In genomic region chr17:41913798-41914197, GRCh38 we compare ENCODE assay signal across 24 cellular contexts. TPM values are rescaled to one million over a fixed set of nuclear protein-coding genes. Genes with fewer than 3 reads are reported as not detected.
DNase-seq lines count a peak whose midpoint lies in the region; ATAC-seq, FAIRE-seq and TF ChIP-seq lines count a peak whose summit lies in the region.
"Had no signal": no experiment of that assay in that cellular context is flagged by ENCODE, and none has a peak within 500 bp of the region (broad histone marks: within the 10 kb centered on the region; RNA-seq: fewer than 3 reads in every experiment).

No MANE protein-coding gene starts in this region.

- WGBS in HepG2 (ENCODE audit: low lambda C conversion rate) = 95% methylated on average over 4 of the region's 4 CpGs

- H3K9me3 ChIP-seq in adipocyte (ENCODE audit: control insufficient read depth, low read length) = no peaks in the 10 kb centered on the region
- no peaks in the 10 kb centered on the region for H3K9me3 ChIP-seq in HepG2 (ENCODE audit: low read length)
- H3K9me3 ChIP-seq in subcutaneous abdominal adipose tissue (ENCODE audit: control insufficient read depth in 5 of 5, low read length in 5 of 5) = no peaks in the 10 kb centered on the region
- H3K9me3 ChIP-seq: esophagus muscularis mucosa, left ventricle myocardium inferior, ovary, tibial nerve had no signal

- TF ChIP-seq POLR2A in HepG2 (IDR thresholded peaks at IDR 0.05; ENCODE audit: insufficient read depth in 1 of 2, low read depth in 2 of 2, low read length in 2 of 2) = no peak

- H3K4me1 ChIP-seq in adipocyte (ENCODE audit: control insufficient read depth, insufficient read depth, low read length) (peaks cover 61% of the 10 kb centered on the region), HepG2 (ENCODE audit: insufficient read depth, low read length) (peaks cover 63% of the 10 kb centered on the region), subcutaneous abdominal adipose tissue (ENCODE audit: control insufficient read depth in 5 of 5, insufficient read depth in 5 of 5, low read length in 5 of 5) (peaks cover 5 to 61% (median 37%) of the 10 kb centered on the region in 5 donors)

- H3K36me3 ChIP-seq in H7 (replicated peaks; ENCODE audit: control insufficient read depth, insufficient read depth, low read length) = peaks cover 49% of the 10 kb centered on the region
- peaks cover 70% of the 10 kb centered on the region for H3K36me3 ChIP-seq in adipocyte (ENCODE audit: control insufficient read depth, insufficient read depth, low read length, severe bottlenecking)
- peaks cover 27 to 52% of the 10 kb centered on the region in 2 experiments for H3K36me3 ChIP-seq in HepG2 (replicated peaks in 1 of 2; ENCODE audit: control insufficient read depth in 1 of 2, insufficient read depth in 2 of 2, low read length in 2 of 2)
- peaks cover 0 to 50% (median 50%) of the 10 kb centered on the region in 5 donors for H3K36me3 ChIP-seq in subcutaneous abdominal adipose tissue (ENCODE audit: control insufficient read depth in 5 of 5, insufficient read depth in 5 of 5, low read length in 5 of 5)
- H3K36me3 ChIP-seq: ovary had no signal

- no peak for TF ChIP-seq CTCF in HepG2 (CRISPR knock-in tag; IDR thresholded peaks at IDR 0.05)

- in situ Hi-C loops in HepG2 (cut with HindIII; ENCODE audit: extremely low pct_ligation_motif_present, low pct_unique_long_range_greater_than_20kb) = no loop called here

- peak overlapping the region; percentile 52 for H3K27ac ChIP-seq in HepG2 (ENCODE audit: extremely low read length, insufficient read depth, low read length)
- H3K27ac ChIP-seq in subcutaneous abdominal adipose tissue (ENCODE audit: low read depth, low read length) = peak overlapping the region; percentile 74
- H3K27ac ChIP-seq: esophagus muscularis mucosa, HL-60, left ventricle myocardium inferior, ovary had no signal

- POLR2A ChIA-PET in HepG2 (lab: Yijun Ruan, JAX) = interaction anchor here (1.0 to 2.0 kb wide), 4 partner anchors 17 to 226 kb away, joined by 3 to 11 read pairs (median 6); partner anchors contain the start of gene ODAD4

- peaks cover 66% of the 10 kb centered on the region for H3K79me2 ChIP-seq in HepG2 (ENCODE audit: insufficient read depth, low read length)

- CTCF ChIA-PET in HepG2 (lab: Yijun Ruan, JAX; ENCODE audit: low intra/inter-chr PET ratio, low total read pairs) = no interaction called here

- no peak overlapping the region for H3K4me3 ChIP-seq in H7 (ENCODE audit: insufficient read depth, low read depth, low read length)
- peak overlapping the region; percentile 96 for H3K4me3 ChIP-seq in adipocyte (ENCODE audit: low read length)
- H3K4me3 ChIP-seq in HepG2 (replicated peaks in 1 of 3; ENCODE audit: insufficient read depth in 1 of 3, low read depth in 2 of 3, low read length in 3 of 3) = peak overlapping the region in 1 of 3 experiments; percentile 30; a peak in 1 of 6 replicates
- H3K4me3 ChIP-seq in subcutaneous abdominal adipose tissue (ENCODE audit: low read depth in 1 of 5, low read length in 5 of 5) = peak overlapping the region in 1 of 5 donors; percentile 36
- H3K4me3 ChIP-seq: esophagus muscularis mucosa, left ventricle myocardium inferior, ovary, tibial nerve had no signal

- no peak for TF ChIP-seq RAD21 in HepG2 (CRISPR knock-in tag; IDR thresholded peaks at IDR 0.05)

- H3K9ac ChIP-seq in adipocyte (ENCODE audit: low read length) (peak overlapping the region; percentile 98), HepG2 (ENCODE audit: insufficient read depth, low read depth, low read length) (peak overlapping the region; percentile 40; the same call in 1 of the 2 replicates), subcutaneous abdominal adipose tissue (ENCODE audit: low read length in 5 of 5) (peak overlapping the region in 3 of 5 donors; percentile 2 to 23 (median 2))

- BruUV-seq in HepG2 (replicated peaks; lab: Mats Ljungman, UMichigan) = no TSS peak

- FAIRE-seq in HepG2 (lab: Jason Lieb, UNC) = no peak
- FAIRE-seq: GM12892 had no signal

- H3K27me3 ChIP-seq in H7 (ENCODE audit: control insufficient read depth, insufficient read depth, low read length) = no peaks in the 10 kb centered on the region
- no peaks in the 10 kb centered on the region for H3K27me3 ChIP-seq in adipocyte (replicated peaks; ENCODE audit: control insufficient read depth, insufficient read depth, low read length)
- no peaks in the 10 kb centered on the region; a peak in 1 of 5 replicates for H3K27me3 ChIP-seq in HepG2 (ENCODE audit: control insufficient read depth in 1 of 2, insufficient read depth in 2 of 2, low read length in 2 of 2)
- no peaks in the 10 kb centered on the region for H3K27me3 ChIP-seq in subcutaneous abdominal adipose tissue (ENCODE audit: control insufficient read depth in 5 of 5, insufficient read depth in 4 of 5, low read length in 5 of 5)
- H3K27me3 ChIP-seq: esophagus muscularis mucosa, ovary, tibial nerve had no signal

- intact Hi-C loops in HepG2 (cut with micrococcal nuclease; ENCODE audit: unreplicated experiment) = no loop called here

- TF ChIP-seq EP300 in HepG2 (IDR thresholded peaks at IDR 0.05; ENCODE audit: low read depth in 2 of 2, low read length in 2 of 2) (no peak), HepG2 (CRISPR knock-in tag; IDR thresholded peaks at IDR 0.05; ENCODE audit: borderline replicate concordance) (no peak)

- H3K4me2 ChIP-seq in HepG2 (ENCODE audit: low read depth, low read length) = peak overlapping the region; percentile 61

- peaks cover 45% of the 10 kb centered on the region for H4K20me1 ChIP-seq in HepG2 (ENCODE audit: insufficient read depth, low read length)

- no peak overlapping the region for H2AFZ ChIP-seq in HepG2 (ENCODE audit: low read length)

- DNase-seq in H7 (peak; percentile 71), adipocyte (ENCODE audit: low read depth) (no peak), HepG2 (ENCODE audit: low spot score) (no peak), cerebellar cortex (ENCODE audit: low spot score) (no peak), NCI-H2081 (lab: John Stamatoyannopoulos, UW) (no peak)
- DNase-seq in NK-92 treated with Interleukin-12 subunit alpha and Interleukin-12 subunit beta, amount 100 ng/mL, for 24 hours (lab: John Stamatoyannopoulos, UW) = no peak
- DNase-seq: activated CD4-positive, alpha-beta T cell treated with anti-CD3 and anti-CD28 coated beads, Interleukin-2, amount 10 ng/mL, durations not matched to agents 7 days and 5 days; activated gamma-delta T cell treated with Interleukin-2 at 50 U/mL for 16 hours; amniotic stem cell; C1 segment of cervical spinal cord; DMS153; head of caudate nucleus; immature natural killer cell; left ventricle myocardium inferior; MV-4-11; NCI-H1930; ovary; stimulated activated CD4-positive, alpha-beta T cell treated with anti-CD3 and anti-CD28 coated beads, Interleukin-1b, Interleukin-23, amount 100 ng/mL, for 48 hours; stimulated activated naive CD4-positive, alpha-beta T cell treated with Interleukin-2 at 50 U/mL for 16 hours had no signal

- ATAC-seq in HepG2 = no peak

RNA-seq across cellular contexts. Expression of gene ACLY, which starts 5.0 kb away (rescaled TPM):
- 235 and 260 TPM in 2 replicates for total RNA-seq in H7 (2014; rRNA removed; shearing (Covaris generic))
- total RNA-seq in HepG2 (2016; rRNA removed; fragmentation: Illumina TruSeq; extraction: Trizol) = 218 and 277 TPM in 2 replicates
- total RNA-seq in HepG2 (2016; cell fraction: cytosol; rRNA removed; fragmentation: Illumina TruSeq; extraction: Trizol; ENCODE audit: low read depth) = 24.5 and 29.0 TPM in 2 replicates
- 218 and 232 TPM in 2 replicates for total RNA-seq in HepG2 (2016; cell fraction: insoluble cytoplasmic fraction; rRNA removed; fragmentation: Illumina TruSeq; extraction: Trizol)
- total RNA-seq in HepG2 (2016; cell fraction: membrane; rRNA removed; fragmentation: Illumina TruSeq; extraction: Trizol) = 75.9 and 85.9 TPM in 2 replicates
- 147 and 157 TPM in 2 replicates for total RNA-seq in HepG2 (2016; cell fraction: nucleus; rRNA removed; fragmentation: Illumina TruSeq; extraction: Trizol)
- polyA plus RNA-seq in HepG2 (2011; rRNA removed) = 111 and 143 TPM in 2 replicates
- polyA plus RNA-seq in HepG2 (2011; cell fraction: cytosol; rRNA removed) = 98.4 and 118 TPM in 2 replicates
- polyA plus RNA-seq in HepG2 (2011; cell fraction: nucleus; rRNA removed) = 94.3 and 115 TPM in 2 replicates
- 93.3 and 115 TPM in 2 replicates for polyA plus RNA-seq in HepG2 (2012)
- polyA plus RNA-seq in HepG2 (2016; cell fraction: cytosol; fragmentation: Illumina TruSeq; extraction: Trizol; ENCODE audit: low read depth) = 12.6 and 14.2 TPM in 2 replicates
- polyA plus RNA-seq in HepG2 (2016; cell fraction: insoluble cytoplasmic fraction; fragmentation: Illumina TruSeq; extraction: Trizol; ENCODE audit: low read depth) = 183 and 215 TPM in 2 replicates
- polyA plus RNA-seq in HepG2 (2016; cell fraction: membrane; fragmentation: Illumina TruSeq; extraction: Trizol; ENCODE audit: low read depth) = 30.1 and 37.0 TPM in 2 replicates
- polyA plus RNA-seq in HepG2 (2016; cell fraction: nucleus; fragmentation: Illumina TruSeq; extraction: Trizol; ENCODE audit: insufficient read depth, low read depth) = 178 and 193 TPM in 2 replicates
- 364 TPM in 2 replicates for polyA minus RNA-seq in HepG2 (2011; rRNA and poly(A)+ RNA removed; ENCODE audit: low replicate concordance)
- polyA minus RNA-seq in HepG2 (2011; cell fraction: cytosol; rRNA and poly(A)+ RNA removed) = 190 and 249 TPM in 2 replicates
- polyA minus RNA-seq in HepG2 (2011; cell fraction: nucleus; rRNA and poly(A)+ RNA removed) = 60.3 and 96.6 TPM in 2 replicates

RNA-seq across cellular contexts. Expression of gene ODAD4, which starts 16.6 kb away (rescaled TPM):
- 0.28 and 0.85 TPM in 2 replicates for total RNA-seq in H7 (2014; rRNA removed; shearing (Covaris generic))
- total RNA-seq in HepG2 (2016; rRNA removed; fragmentation: Illumina TruSeq; extraction: Trizol) = 0.53 and 0.60 TPM in 2 replicates
- 0.18 TPM in 1 of 2 replicates, not detected in the other for total RNA-seq in HepG2 (2016; cell fraction: cytosol; rRNA removed; fragmentation: Illumina TruSeq; extraction: Trizol; ENCODE audit: low read depth)
- total RNA-seq in HepG2 (2016; cell fraction: insoluble cytoplasmic fraction; rRNA removed; fragmentation: Illumina TruSeq; extraction: Trizol) = 0.41 and 0.92 TPM in 2 replicates
- 0.09 and 0.28 TPM in 2 replicates for total RNA-seq in HepG2 (2016; cell fraction: membrane; rRNA removed; fragmentation: Illumina TruSeq; extraction: Trizol)
- 0.37 and 1.4 TPM in 2 replicates for total RNA-seq in HepG2 (2016; cell fraction: nucleus; rRNA removed; fragmentation: Illumina TruSeq; extraction: Trizol)
- 0.48 and 0.73 TPM in 2 replicates for polyA plus RNA-seq in HepG2 (2011; rRNA removed)
- 0.15 and 0.35 TPM in 2 replicates for polyA plus RNA-seq in HepG2 (2011; cell fraction: cytosol; rRNA removed)
- polyA plus RNA-seq in HepG2 (2011; cell fraction: nucleus; rRNA removed) = 0.88 and 1.5 TPM in 2 replicates
- polyA plus RNA-seq in HepG2 (2012) = 0.57 and 0.59 TPM in 2 replicates
- polyA plus RNA-seq in HepG2 (2016; cell fraction: cytosol; fragmentation: Illumina TruSeq; extraction: Trizol; ENCODE audit: low read depth) = 0.10 TPM in 1 of 2 replicates, not detected in the other
- polyA plus RNA-seq in HepG2 (2016; cell fraction: insoluble cytoplasmic fraction; fragmentation: Illumina TruSeq; extraction: Trizol; ENCODE audit: low read depth) = 0.72 and 1.5 TPM in 2 replicates
- polyA plus RNA-seq in HepG2 (2016; cell fraction: membrane; fragmentation: Illumina TruSeq; extraction: Trizol; ENCODE audit: low read depth) = 0.08 TPM in 1 of 2 replicates, not detected in the other
- 0.74 and 1.3 TPM in 2 replicates for polyA plus RNA-seq in HepG2 (2016; cell fraction: nucleus; fragmentation: Illumina TruSeq; extraction: Trizol; ENCODE audit: insufficient read depth, low read depth)
- polyA minus RNA-seq in HepG2 (2011; rRNA and poly(A)+ RNA removed; ENCODE audit: low replicate concordance) = 0.48 TPM in 1 of 2 replicates, not detected in the other
- polyA minus RNA-seq in HepG2 (2011; cell fraction: cytosol; rRNA and poly(A)+ RNA removed) = not detected in 2 replicates
- 1.3 and 4.0 TPM in 2 replicates for polyA minus RNA-seq in HepG2 (2011; cell fraction: nucleus; rRNA and poly(A)+ RNA removed)

RNA-seq across cellular contexts. Expression of gene KLHL11, which starts 48.6 kb away (rescaled TPM):
- total RNA-seq in H7 (2014; rRNA removed; shearing (Covaris generic)) = 14.7 and 18.1 TPM in 2 replicates
- total RNA-seq in HepG2 (2016; rRNA removed; fragmentation: Illumina TruSeq; extraction: Trizol) = 27.5 and 37.1 TPM in 2 replicates
- total RNA-seq in HepG2 (2016; cell fraction: cytosol; rRNA removed; fragmentation: Illumina TruSeq; extraction: Trizol; ENCODE audit: low read depth) = 2.5 and 3.0 TPM in 2 replicates
- 25.7 and 35.1 TPM in 2 replicates for total RNA-seq in HepG2 (2016; cell fraction: insoluble cytoplasmic fraction; rRNA removed; fragmentation: Illumina TruSeq; extraction: Trizol)
- total RNA-seq in HepG2 (2016; cell fraction: membrane; rRNA removed; fragmentation: Illumina TruSeq; extraction: Trizol) = 6.3 and 7.6 TPM in 2 replicates
- 18.3 and 20.0 TPM in 2 replicates for total RNA-seq in HepG2 (2016; cell fraction: nucleus; rRNA removed; fragmentation: Illumina TruSeq; extraction: Trizol)
- 7.4 and 7.7 TPM in 2 replicates for polyA plus RNA-seq in HepG2 (2011; rRNA removed)
- polyA plus RNA-seq in HepG2 (2011; cell fraction: cytosol; rRNA removed) = 4.0 and 5.2 TPM in 2 replicates
- polyA plus RNA-seq in HepG2 (2011; cell fraction: nucleus; rRNA removed) = 5.7 and 5.8 TPM in 2 replicates
- 1.4 and 1.9 TPM in 2 replicates for polyA plus RNA-seq in HepG2 (2012)
- polyA plus RNA-seq in HepG2 (2016; cell fraction: cytosol; fragmentation: Illumina TruSeq; extraction: Trizol; ENCODE audit: low read depth) = 0.03 and 0.08 TPM in 2 replicates
- polyA plus RNA-seq in HepG2 (2016; cell fraction: insoluble cytoplasmic fraction; fragmentation: Illumina TruSeq; extraction: Trizol; ENCODE audit: low read depth) = 2.2 and 2.6 TPM in 2 replicates
- 0.37 and 0.49 TPM in 2 replicates for polyA plus RNA-seq in HepG2 (2016; cell fraction: membrane; fragmentation: Illumina TruSeq; extraction: Trizol; ENCODE audit: low read depth)
- polyA plus RNA-seq in HepG2 (2016; cell fraction: nucleus; fragmentation: Illumina TruSeq; extraction: Trizol; ENCODE audit: insufficient read depth, low read depth) = 5.5 and 6.3 TPM in 2 replicates
- polyA minus RNA-seq in HepG2 (2011; rRNA and poly(A)+ RNA removed; ENCODE audit: low replicate concordance) = 26.1 and 45.0 TPM in 2 replicates
- 22.9 and 26.0 TPM in 2 replicates for polyA minus RNA-seq in HepG2 (2011; cell fraction: cytosol; rRNA and poly(A)+ RNA removed)
- 10.8 and 17.8 TPM in 2 replicates for polyA minus RNA-seq in HepG2 (2011; cell fraction: nucleus; rRNA and poly(A)+ RNA removed)

RNA-seq across cellular contexts. Expression of gene CNP, which starts 52.8 kb away (rescaled TPM):
- total RNA-seq in H7 (2014; rRNA removed; shearing (Covaris generic)) = 32.8 and 46.1 TPM in 2 replicates
- 161 and 170 TPM in 2 replicates for total RNA-seq in HepG2 (2016; rRNA removed; fragmentation: Illumina TruSeq; extraction: Trizol)
- 13.1 and 14.4 TPM in 2 replicates for total RNA-seq in HepG2 (2016; cell fraction: cytosol; rRNA removed; fragmentation: Illumina TruSeq; extraction: Trizol; ENCODE audit: low read depth)
- 142 and 170 TPM in 2 replicates for total RNA-seq in HepG2 (2016; cell fraction: insoluble cytoplasmic fraction; rRNA removed; fragmentation: Illumina TruSeq; extraction: Trizol)
- 61.3 and 66.7 TPM in 2 replicates for total RNA-seq in HepG2 (2016; cell fraction: membrane; rRNA removed; fragmentation: Illumina TruSeq; extraction: Trizol)
- total RNA-seq in HepG2 (2016; cell fraction: nucleus; rRNA removed; fragmentation: Illumina TruSeq; extraction: Trizol) = 95.4 and 98.2 TPM in 2 replicates
- 97.2 and 105 TPM in 2 replicates for polyA plus RNA-seq in HepG2 (2011; rRNA removed)
- polyA plus RNA-seq in HepG2 (2011; cell fraction: cytosol; rRNA removed) = 67.5 and 85.5 TPM in 2 replicates
- polyA plus RNA-seq in HepG2 (2011; cell fraction: nucleus; rRNA removed) = 104 and 124 TPM in 2 replicates
- polyA plus RNA-seq in HepG2 (2012) = 42.6 and 44.3 TPM in 2 replicates
- polyA plus RNA-seq in HepG2 (2016; cell fraction: cytosol; fragmentation: Illumina TruSeq; extraction: Trizol; ENCODE audit: low read depth) = 18.7 and 20.0 TPM in 2 replicates
- 172 and 192 TPM in 2 replicates for polyA plus RNA-seq in HepG2 (2016; cell fraction: insoluble cytoplasmic fraction; fragmentation: Illumina TruSeq; extraction: Trizol; ENCODE audit: low read depth)
- polyA plus RNA-seq in HepG2 (2016; cell fraction: membrane; fragmentation: Illumina TruSeq; extraction: Trizol; ENCODE audit: low read depth) = 49.0 TPM in 2 replicates
- polyA plus RNA-seq in HepG2 (2016; cell fraction: nucleus; fragmentation: Illumina TruSeq; extraction: Trizol; ENCODE audit: insufficient read depth, low read depth) = 178 and 180 TPM in 2 replicates
- 256 and 859 TPM in 2 replicates for polyA minus RNA-seq in HepG2 (2011; rRNA and poly(A)+ RNA removed; ENCODE audit: low replicate concordance)
- 126 and 130 TPM in 2 replicates for polyA minus RNA-seq in HepG2 (2011; cell fraction: cytosol; rRNA and poly(A)+ RNA removed)
- polyA minus RNA-seq in HepG2 (2011; cell fraction: nucleus; rRNA and poly(A)+ RNA removed) = 93.4 and 142 TPM in 2 replicates

Comparison
In these comparisons a context has a peak if more than half of its experiments do, and no peak if none do; other contexts are left out.
1. H3K9ac ChIP-seq: peak in every context shown above with its lines; median percentile 98 in adipocyte; 40 in HepG2; 2 in subcutaneous abdominal adipose tissue.